ENCODE assay signal across 2 cellular contexts in the genomic region with DNA sequence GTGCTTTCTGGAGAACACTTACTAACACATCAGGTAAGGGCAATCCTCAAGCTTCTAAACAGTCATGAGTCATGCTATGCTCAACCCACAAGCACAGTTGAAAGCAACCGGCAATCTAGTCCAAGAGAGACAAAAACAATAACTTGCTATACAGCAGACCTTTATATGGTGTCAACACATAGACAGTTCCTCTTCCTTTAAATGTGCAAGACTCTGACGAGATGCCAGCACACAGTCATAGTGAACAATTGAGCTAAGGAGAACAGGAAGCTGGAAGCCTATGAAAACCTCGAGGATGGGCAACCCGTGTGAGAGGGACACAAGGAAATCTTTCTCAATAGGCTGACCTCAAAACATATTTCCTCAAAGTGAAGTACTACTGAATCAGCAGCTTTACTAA.
A peak's percentile ranks its signal among the peaks of the same experiment; 100 is the strongest.
TF ChIP-seq lines count a peak whose summit lies in the region.

No MANE protein-coding gene starts in this region.

TF ChIP-seq in liver, 16 proteins besides CTCF, POLR2A, EP300 and RAD21:
- TF ChIP-seq EGR1 (IDR thresholded peaks at IDR 0.05; ENCODE audit: low read depth in 2 of 2) (peak in 1 of 2 donors; percentile 14), HNF4A (conservative IDR thresholded peaks at IDR 0.05) (no peak), SP1 (IDR thresholded peaks at IDR 0.05) (no peak), JUND (IDR thresholded peaks at IDR 0.05) (peak in 1 of 2 donors; percentile 21)

TF ChIP-seq in HepG2, 621 proteins besides CTCF, POLR2A, EP300 and RAD21:
- no peak for TF ChIP-seq TEAD2 (CRISPR knock-in tag; IDR thresholded peaks at IDR 0.05)
- TF ChIP-seq DMAP1 (CRISPR knock-in tag; IDR thresholded peaks at IDR 0.05): no peak
- no peak for TF ChIP-seq PBX3 (CRISPR knock-in tag; IDR thresholded peaks at IDR 0.05; ENCODE audit: borderline replicate concordance)
- TF ChIP-seq CENPX (CRISPR knock-in tag; IDR thresholded peaks at IDR 0.05): no peak
- no peak for TF ChIP-seq BORCS8-MEF2B (CRISPR knock-in tag; IDR thresholded peaks at IDR 0.05)
- no peak for TF ChIP-seq ZFP62 (CRISPR knock-in tag; IDR thresholded peaks at IDR 0.05)
